ENCODE assay signal across 22 cellular contexts in the genomic region with DNA sequence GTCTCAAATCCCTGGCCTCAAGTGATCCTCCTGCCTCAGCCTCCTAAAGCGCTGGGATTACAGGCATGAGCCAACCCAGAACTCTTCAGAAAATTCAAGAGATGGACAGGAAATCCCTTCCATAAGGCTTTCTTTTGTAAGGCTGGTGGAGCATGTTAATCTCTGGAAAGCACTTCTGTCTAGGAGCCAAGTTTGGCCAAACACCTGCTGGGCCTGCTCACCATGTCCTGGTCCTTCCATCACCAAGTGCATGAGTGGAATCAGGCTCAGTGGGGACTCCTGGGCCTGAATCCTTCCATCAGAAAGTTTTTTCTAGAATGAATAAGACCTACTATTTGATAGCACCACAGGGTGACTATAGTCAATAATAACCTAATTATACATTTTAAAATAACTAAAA.
"Had no signal": no experiment of that assay in that cellular context is flagged by ENCODE, and none has a peak within 500 bp of the region (broad histone marks: within the 10 kb centered on the region; RNA-seq: fewer than 3 reads in every experiment).

No MANE protein-coding gene starts in this region.

- H3K4me3 ChIP-seq: K562, SJCRH30 had no signal

- ATAC-seq: K562, Panc1, PC-3, SK-N-SH treated with all-trans-retinoic acid at 6 μM for 48 hours, T-helper 17 cell had no signal

- H3K4me2 ChIP-seq: KMS-11 had no signal

- H3K27ac ChIP-seq: HL-60, KMS-11, RWPE1, SJCRH30 had no signal

- H3K36me3 ChIP-seq: SJCRH30 had no signal

- H3K27me3 ChIP-seq: SJCRH30 had no signal

- H3K9ac ChIP-seq: KMS-11 had no signal

- H3K9me3 ChIP-seq: SJCRH30 had no signal

- DNase-seq: Kasumi-1; MM.1S; NCI-H1092 treated with DMSO at 0.1 percent for 48 hours; NCI-H1436; NCI-H1694 treated with DMSO at 0.1 percent for 48 hours; NCI-H1930; NCI-H2171 treated with DMSO at 0.1 percent for 48 hours; NCI-H345; NCI-H524; NCI-H526 treated with DMSO at 0.1 percent for 48 hours; NK-92 treated with Interleukin-12 subunit alpha and Interleukin-12 subunit beta, amount 100 ng/mL, for 24 hours; PC-3; SHP77; T-helper 1 cell; T-helper 17 cell had no signal
